16 cellular contexts compared by ENCODE assay signal in the genomic region with DNA sequence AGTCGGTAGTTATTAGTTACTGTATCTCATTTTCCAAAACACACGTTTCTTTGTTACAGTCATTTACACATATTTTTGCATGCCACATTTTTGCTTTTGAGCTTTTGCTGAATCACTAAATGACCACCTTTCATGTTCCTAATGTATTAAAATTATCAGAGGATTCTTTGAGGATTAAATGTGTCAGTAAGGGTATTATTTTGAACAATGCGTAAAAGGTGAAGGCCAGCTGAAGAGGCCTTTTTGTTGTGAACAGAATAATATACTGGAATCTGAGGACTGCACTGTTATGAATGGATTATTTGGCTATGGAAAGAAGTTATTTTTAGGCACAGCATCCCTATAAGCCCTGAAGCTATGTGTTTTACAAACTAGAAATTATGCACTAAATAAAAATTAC.
"Had no signal": no experiment of that assay in that cellular context is flagged by ENCODE, and none has a peak within 500 bp of the region (broad histone marks: within the 10 kb centered on the region; RNA-seq: fewer than 3 reads in every experiment).

No MANE protein-coding gene starts in this region.

- H3K9me3 ChIP-seq: adrenal gland, upper lobe of right lung had no signal

- H3K4me3 Mint-ChIP-seq: activated CD8-positive, alpha-beta T cell treated with anti-CD3 and anti-CD28 coated beads, Interleukin-2, amount 10 ng/mL, durations not matched to agents 7 days and 5 days; activated naive CD4-positive, alpha-beta T cell treated with anti-CD3 and anti-CD28 coated beads for 36 hours; nephron progenitor cell; stimulated activated naive CD8-positive, alpha-beta T cell treated with anti-CD3 and anti-CD28 coated beads, Interleukin-15, Interleukin-2, amounts not matched to agents 100 ng/mL and 50 ng/mL, for 24 hours had no signal

- H3K36me3 ChIP-seq: adrenal gland, upper lobe of right lung, WERI-Rb-1 had no signal

- H3K27ac ChIP-seq: adrenal gland, coronary artery, upper lobe of right lung, WERI-Rb-1 had no signal

- ATAC-seq: activated CD8-positive, alpha-beta T cell treated with anti-CD3 and anti-CD28 coated beads, Interleukin-2, amount 10 ng/mL, durations not matched to agents 7 days and 5 days; upper lobe of right lung had no signal

- H3K27ac Mint-ChIP-seq: activated CD8-positive, alpha-beta T cell treated with anti-CD3 and anti-CD28 coated beads, Interleukin-2, amount 10 ng/mL, durations not matched to agents 7 days and 5 days; activated naive CD4-positive, alpha-beta T cell treated with anti-CD3 and anti-CD28 coated beads for 36 hours; nephron progenitor cell; stimulated activated naive CD8-positive, alpha-beta T cell treated with anti-CD3 and anti-CD28 coated beads, Interleukin-15, Interleukin-2, amounts not matched to agents 100 ng/mL and 50 ng/mL, for 24 hours had no signal

- DNase-seq: activated CD4-positive, alpha-beta T cell treated with anti-CD3 and anti-CD28 coated beads for 48 hours; activated CD8-positive, alpha-beta T cell treated with anti-CD3 and anti-CD28 coated beads, Interleukin-2, amount 10 ng/mL, durations not matched to agents 7 days and 5 days; activated naive CD4-positive, alpha-beta T cell treated with anti-CD3 and anti-CD28 coated beads for 36 hours; adrenal gland; central memory CD4-positive, alpha-beta T cell; effector CD4-positive, alpha-beta T cell; head of caudate nucleus; mammary epithelial cell; nephron progenitor cell; stimulated activated CD4-positive, alpha-beta T cell treated with anti-CD3 and anti-CD28 coated beads, Interleukin-4, amount 100 ng/mL, for 1 hour; stimulated activated CD8-positive, alpha-beta memory T cell treated with anti-CD3 and anti-CD28 coated beads, Interleukin-4, amount 100 ng/mL, for 48 hours; T-helper 1 cell; upper lobe of right lung; WERI-Rb-1 had no signal

- H3K4me1 ChIP-seq: adrenal gland, upper lobe of right lung had no signal

- H3K9me3 Mint-ChIP-seq: activated naive CD4-positive, alpha-beta T cell treated with anti-CD3 and anti-CD28 coated beads for 36 hours; nephron progenitor cell; stimulated activated naive CD8-positive, alpha-beta T cell treated with anti-CD3 and anti-CD28 coated beads, Interleukin-15, Interleukin-2, amounts not matched to agents 100 ng/mL and 50 ng/mL, for 24 hours had no signal

- H3K4me3 ChIP-seq: adrenal gland, coronary artery, upper lobe of right lung had no signal

- H3K27me3 ChIP-seq: adrenal gland, upper lobe of right lung had no signal
